ENCODE assay signal across 9 cellular contexts in genomic region chr2:239927424-239927981, GRCh38.
DNase-seq lines count a peak whose midpoint lies in the region; ATAC-seq lines count a peak whose summit lies in the region.
"Had no signal": no experiment of that assay in that cellular context is flagged by ENCODE, and none has a peak within 500 bp of the region (broad histone marks: within the 10 kb centered on the region; RNA-seq: fewer than 3 reads in every experiment).

No MANE protein-coding gene starts in this region.

- peak overlapping the region; percentile 47 for H3K27ac Mint-ChIP-seq in activated naive CD8-positive, alpha-beta T cell treated with anti-CD3 and anti-CD28 coated beads for 36 hours

- H3K9me3 Mint-ChIP-seq in activated naive CD8-positive, alpha-beta T cell treated with anti-CD3 and anti-CD28 coated beads for 36 hours: no peaks in the 10 kb centered on the region

- DNase-seq in HCEC 1CT (peak; percentile 71), T-helper 1 cell (peak; percentile 40 to 81 (median 56)), left lobe of liver (ENCODE audit: low spot score) (peak; percentile 41)
- peak; percentile 64 for DNase-seq in activated naive CD8-positive, alpha-beta T cell treated with anti-CD3 and anti-CD28 coated beads for 36 hours
- peak; percentile 20 for DNase-seq in stimulated activated CD8-positive, alpha-beta memory T cell treated with anti-CD3 and anti-CD28 coated beads, Interleukin-15, amount 100 ng/mL, for 1 hour (ENCODE audit: low read depth)
- DNase-seq: naive B cell had no signal

- no peaks in the 10 kb centered on the region for H3K36me3 Mint-ChIP-seq in activated naive CD8-positive, alpha-beta T cell treated with anti-CD3 and anti-CD28 coated beads for 36 hours

- H3K4me3 Mint-ChIP-seq in activated naive CD8-positive, alpha-beta T cell treated with anti-CD3 and anti-CD28 coated beads for 36 hours: no peak overlapping the region

- peaks cover 18% of the 10 kb centered on the region for H3K27me3 Mint-ChIP-seq in activated naive CD8-positive, alpha-beta T cell treated with anti-CD3 and anti-CD28 coated beads for 36 hours

- peaks cover 21% of the 10 kb centered on the region for H3K4me1 Mint-ChIP-seq in activated naive CD8-positive, alpha-beta T cell treated with anti-CD3 and anti-CD28 coated beads for 36 hours

- ATAC-seq in left lobe of liver (no peak), HG02623 (IDR thresholded peaks at IDR 0.05; ENCODE audit: unreplicated experiment) (no peak), GM18511 (IDR thresholded peaks at IDR 0.05; ENCODE audit: unreplicated experiment) (no peak), GM18517 (IDR thresholded peaks at IDR 0.05; ENCODE audit: unreplicated experiment) (no peak)

Comparison
In these comparisons a context has a peak if more than half of its experiments do, and no peak if none do; other contexts are left out.
1. DNase-seq: peak in every context shown above with its lines; median percentile 71 in HCEC 1CT; 64 in activated naive CD8-positive, alpha-beta T cell treated with anti-CD3 and anti-CD28 coated beads for 36 hours; 56 in T-helper 1 cell; 41 in left lobe of liver; 20 in stimulated activated CD8-positive, alpha-beta memory T cell treated with anti-CD3 and anti-CD28 coated beads, Interleukin-15, amount 100 ng/mL, for 1 hour.